Comparison of ENCODE assay signal across 8 cellular contexts in genomic region chr11:33258631-33259184, GRCh38. TPM values are rescaled to one million over a fixed set of nuclear protein-coding genes. Genes with fewer than 3 reads are reported as not detected.
DNase-seq lines count a peak whose midpoint lies in the region; ATAC-seq and TF ChIP-seq lines count a peak whose summit lies in the region.

No MANE protein-coding gene starts in this region.

- peaks cover 35% of the 10 kb centered on the region for H3K4me1 Mint-ChIP-seq in activated CD8-positive, alpha-beta memory T cell treated with anti-CD3 and anti-CD28 coated beads, Interleukin-2, amount 10 ng/mL, durations not matched to agents 7 days and 5 days
- peaks cover 25 to 62% (median 51%) of the 10 kb centered on the region in 7 donors for H3K4me1 Mint-ChIP-seq in naive thymus-derived CD4-positive, alpha-beta T cell

- H3K4me3 Mint-ChIP-seq in activated CD8-positive, alpha-beta memory T cell treated with anti-CD3 and anti-CD28 coated beads, Interleukin-2, amount 10 ng/mL, durations not matched to agents 7 days and 5 days: peak overlapping the region; percentile 96
- peak overlapping the region; percentile 89 to 99 (median 96) for H3K4me3 Mint-ChIP-seq in naive thymus-derived CD4-positive, alpha-beta T cell

- H3K36me3 ChIP-seq in naive thymus-derived CD4-positive, alpha-beta T cell (ENCODE audit: control insufficient read depth in 2 of 3, insufficient read depth in 3 of 3, low read length in 3 of 3): peaks cover 0 to 6% (median 0%) of the 10 kb centered on the region in 3 experiments

- no peaks in the 10 kb centered on the region for H3K27me3 Mint-ChIP-seq in activated CD8-positive, alpha-beta memory T cell treated with anti-CD3 and anti-CD28 coated beads, Interleukin-2, amount 10 ng/mL, durations not matched to agents 7 days and 5 days
- H3K27me3 Mint-ChIP-seq in naive thymus-derived CD4-positive, alpha-beta T cell: peaks cover 0 to 2% (median 0%) of the 10 kb centered on the region in 5 donors

- no peak for TF ChIP-seq CTCF in epithelial cell of esophagus (IDR thresholded peaks at IDR 0.05; ENCODE audit: insufficient read depth, low read depth, low read length, missing control alignments)

- peak; percentile 3 for ATAC-seq in activated CD8-positive, alpha-beta memory T cell treated with anti-CD3 and anti-CD28 coated beads, Interleukin-2, amount 10 ng/mL, durations not matched to agents 7 days and 5 days
- ATAC-seq in HG03354 (IDR thresholded peaks at IDR 0.05; ENCODE audit: poor library complexity, severe bottlenecking, unreplicated experiment): peak; percentile 15
- ATAC-seq in naive thymus-derived CD4-positive, alpha-beta T cell: peak; percentile 19

- H3K27me3 ChIP-seq in naive thymus-derived CD4-positive, alpha-beta T cell (ENCODE audit: control insufficient read depth in 2 of 2, insufficient read depth in 2 of 2, low read length in 2 of 2): no peaks in the 10 kb centered on the region

- peak overlapping the region; percentile 72 for H3K4me3 ChIP-seq in epithelial cell of esophagus (ENCODE audit: low read length)
- H3K4me3 ChIP-seq in naive thymus-derived CD4-positive, alpha-beta T cell (ENCODE audit: low read length): peak overlapping the region; percentile 63

- peak overlapping the region; percentile 98 for H3K27ac Mint-ChIP-seq in activated CD8-positive, alpha-beta memory T cell treated with anti-CD3 and anti-CD28 coated beads, Interleukin-2, amount 10 ng/mL, durations not matched to agents 7 days and 5 days
- peak overlapping the region; percentile 93 to 99 (median 98) for H3K27ac Mint-ChIP-seq in naive thymus-derived CD4-positive, alpha-beta T cell

- peak overlapping the region; percentile 97 for H3K27ac ChIP-seq in naive thymus-derived CD4-positive, alpha-beta T cell (ENCODE audit: low read depth, low read length)

- POLR2A ChIA-PET in naive thymus-derived CD4-positive, alpha-beta T cell (lab: Charles Lee): interaction anchor here (0.8 to 1.7 kb wide), 7 partner anchors 9 to 443 kb away, joined by 3 to 6 read pairs (median 3); partner anchors contain the start of gene TCP11L1

- CTCF ChIA-PET in activated CD8-positive, alpha-beta memory T cell treated with anti-CD3 and anti-CD28 coated beads, Interleukin-2, amount 10 ng/mL, durations not matched to agents 7 days and 5 days (lab: Charles Lee): interaction anchor here (1.0 kb wide), 1 partner anchor 83 kb away, joined by 3 read pairs; no protein-coding TSS in a partner anchor
- CTCF ChIA-PET in naive thymus-derived CD4-positive, alpha-beta T cell (lab: Charles Lee): interaction anchor here (1.1 kb wide), 1 partner anchor 71 kb away, joined by 3 read pairs; no protein-coding TSS in a partner anchor

- H3K4me1 ChIP-seq in naive thymus-derived CD4-positive, alpha-beta T cell (ENCODE audit: control insufficient read depth in 2 of 2, insufficient read depth in 2 of 2, low read length in 2 of 2): peaks cover 27 to 31% of the 10 kb centered on the region in 2 donors

- H3K36me3 Mint-ChIP-seq in activated CD8-positive, alpha-beta memory T cell treated with anti-CD3 and anti-CD28 coated beads, Interleukin-2, amount 10 ng/mL, durations not matched to agents 7 days and 5 days: peaks cover 5% of the 10 kb centered on the region
- H3K36me3 Mint-ChIP-seq in naive thymus-derived CD4-positive, alpha-beta T cell: peaks cover 0 to 9% (median 0%) of the 10 kb centered on the region in 5 donors

- intact Hi-C loops in naive thymus-derived CD4-positive, alpha-beta T cell (cut with micrococcal nuclease): loop anchor here (1.0 to 10.0 kb wide), 19 partner anchors 11 to 1891 kb away; partner anchors contain the start of genes CSTF3 (in 2 of the 2), DCDC1 (in 2 of the 2), DNAJC24 (in 2 of the 2) and QSER1 (in 2 of the 2)

- H3K9me3 Mint-ChIP-seq in activated CD8-positive, alpha-beta memory T cell treated with anti-CD3 and anti-CD28 coated beads, Interleukin-2, amount 10 ng/mL, durations not matched to agents 7 days and 5 days (ENCODE audit: low read depth): peaks cover 3% of the 10 kb centered on the region
- H3K9me3 Mint-ChIP-seq in naive thymus-derived CD4-positive, alpha-beta T cell: no peaks in the 10 kb centered on the region

- no peaks in the 10 kb centered on the region for H3K9me3 ChIP-seq in naive thymus-derived CD4-positive, alpha-beta T cell (ENCODE audit: control insufficient read depth in 2 of 3, low read length in 3 of 3)

- DNase-seq in activated CD8-positive, alpha-beta memory T cell treated with anti-CD3 and anti-CD28 coated beads, Interleukin-2, amount 10 ng/mL, durations not matched to agents 7 days and 5 days: no peak
- DNase-seq in activated CD8-positive, alpha-beta memory T cell treated with anti-CD3 and anti-CD28 coated beads, Interleukin-2, amount 50 U/mL, for 4 hours: no peak
- DNase-seq in SKM-1 treated with dmso at 0.1 percent for 144 hours (lab: John Stamatoyannopoulos, UW; ENCODE audit: unreplicated experiment) (peak; percentile 60), epithelial cell of esophagus (ENCODE audit: low read depth) (peak; percentile 78), iPS-NIHi11 (ENCODE audit: low spot score) (no peak), NCI-H1092 treated with DMSO at 0.1 percent for 48 hours (lab: John Stamatoyannopoulos, UW) (no peak)
- peak in 1 of 9 donors; percentile 30 for DNase-seq in naive thymus-derived CD4-positive, alpha-beta T cell

RNA-seq across cellular contexts. Expression of gene HIPK3, which starts 1.5 kb away (rescaled TPM):
- 10 to 100 TPM; 33.6 to 34.4 TPM for total RNA-seq in activated CD8-positive, alpha-beta memory T cell treated with anti-CD3 and anti-CD28 coated beads, Interleukin-2, amount 10 ng/mL, durations not matched to agents 7 days and 5 days
- 10 to 100 TPM; 41.2 to 92.5 (median 70.8) TPM for total RNA-seq in naive thymus-derived CD4-positive, alpha-beta T cell
- 10 to 100 TPM; 24.0 to 36.1 TPM for polyA plus RNA-seq in naive thymus-derived CD4-positive, alpha-beta T cell

Comparison
In these comparisons a context has a peak if more than half of its experiments do, and no peak if none do; other contexts are left out.
1. DNase-seq: peak in SKM-1 treated with dmso at 0.1 percent for 144 hours (single experiment) and epithelial cell of esophagus (single experiment); none in activated CD8-positive, alpha-beta memory T cell treated with anti-CD3 and anti-CD28 coated beads, Interleukin-2, amount 10 ng/mL, durations not matched to agents 7 days and 5 days (single experiment), activated CD8-positive, alpha-beta memory T cell treated with anti-CD3 and anti-CD28 coated beads, Interleukin-2, amount 50 U/mL, for 4 hours (single experiment), iPS-NIHi11 (single experiment) and NCI-H1092 treated with DMSO at 0.1 percent for 48 hours (single experiment).
2. Peak in every context shown above with its lines, with median percentiles within 50 percentile points of each other: ATAC-seq.